8 cellular contexts compared by ENCODE assay signal in genomic region chr5:150487199-150488061, GRCh38. TPM values are rescaled to one million over a fixed set of nuclear protein-coding genes. Genes with fewer than 3 reads are reported as not detected.
DNase-seq lines count a peak whose midpoint lies in the region; ATAC-seq, FAIRE-seq and TF ChIP-seq lines count a peak whose summit lies in the region.

No MANE protein-coding gene starts in this region.

- H3K9me3 Mint-ChIP-seq in activated CD8-positive, alpha-beta T cell treated with anti-CD3 and anti-CD28 coated beads, Interleukin-2, amount 10 ng/mL, durations not matched to agents 7 days and 5 days (ENCODE audit: insufficient read depth) = no peaks in the 10 kb centered on the region

- H3K27me3 Mint-ChIP-seq in activated CD8-positive, alpha-beta T cell treated with anti-CD3 and anti-CD28 coated beads, Interleukin-2, amount 10 ng/mL, durations not matched to agents 7 days and 5 days (ENCODE audit: low read depth) = peaks cover 17% of the 10 kb centered on the region

- H3K4me1 Mint-ChIP-seq in activated CD8-positive, alpha-beta T cell treated with anti-CD3 and anti-CD28 coated beads, Interleukin-2, amount 10 ng/mL, durations not matched to agents 7 days and 5 days (ENCODE audit: low read depth) = peaks cover 3% of the 10 kb centered on the region

- H3K36me3 ChIP-seq in pancreas = no peaks in the 10 kb centered on the region

- peak overlapping the region; percentile 23 for H3K4me3 Mint-ChIP-seq in activated CD8-positive, alpha-beta T cell treated with anti-CD3 and anti-CD28 coated beads, Interleukin-2, amount 10 ng/mL, durations not matched to agents 7 days and 5 days

- H3K9me3 ChIP-seq in pancreas = no peaks in the 10 kb centered on the region

- peaks cover 15 to 49% (median 27%) of the 10 kb centered on the region in 3 donors for H3K4me1 ChIP-seq in pancreas

- peak overlapping the region; percentile 76 to 90 (median 85) for H3K27ac ChIP-seq in pancreas

- intact Hi-C loops in Right ventricle myocardium superior (cut with DNase I) = loop anchor here (2.0 kb wide), 1 partner anchor 35 kb away; no protein-coding TSS in a partner anchor
- intact Hi-C loops in pancreas (cut with DNase I) = loop anchor here in 1 of 3 donors (5.0 kb wide), 1 partner anchor 35 kb away; no protein-coding TSS in a partner anchor

- peak overlapping the region; percentile 83 to 97 (median 94) for H3K4me3 ChIP-seq in pancreas

- TF ChIP-seq CTCF in GM12872 (IDR thresholded peaks at IDR 0.05; ENCODE audit: insufficient read depth, low read depth, low read length) (peak; percentile 41; the same call in 1 of the 3 replicates), pancreas (IDR thresholded peaks at IDR 0.05) (no peak)

- H3K27me3 ChIP-seq in pancreas = no peaks in the 10 kb centered on the region

- peak; percentile 72 for DNase-seq in LHCN-M2 (ENCODE audit: low read depth)
- DNase-seq in activated CD8-positive, alpha-beta T cell treated with anti-CD3 and anti-CD28 coated beads, Interleukin-2, amount 10 ng/mL, durations not matched to agents 7 days and 5 days = no peak
- DNase-seq in Right ventricle myocardium superior = peak; percentile 59
- DNase-seq in pancreas = peak in 2 of 6 donors; percentile 40 to 60
- DNase-seq in NCI-H2196 (lab: John Stamatoyannopoulos, UW; ENCODE audit: unreplicated experiment) = no peak

- no peaks in the 10 kb centered on the region for H3K36me3 Mint-ChIP-seq in activated CD8-positive, alpha-beta T cell treated with anti-CD3 and anti-CD28 coated beads, Interleukin-2, amount 10 ng/mL, durations not matched to agents 7 days and 5 days (ENCODE audit: low read depth)

- CTCF ChIA-PET in activated CD8-positive, alpha-beta T cell treated with anti-CD3 and anti-CD28 coated beads, Interleukin-2, amount 10 ng/mL, durations not matched to agents 7 days and 5 days (lab: Charles Lee) = no interaction called here

- no peak for ATAC-seq in activated CD8-positive, alpha-beta T cell treated with anti-CD3 and anti-CD28 coated beads, Interleukin-2, amount 10 ng/mL, durations not matched to agents 7 days and 5 days
- ATAC-seq in Right ventricle myocardium superior (ENCODE audit: poor library complexity) (peak; percentile 48), pancreas (peak; percentile 27 to 67 (median 59)), GM21723 (IDR thresholded peaks at IDR 0.05; ENCODE audit: unreplicated experiment) (no peak), HG02623 (IDR thresholded peaks at IDR 0.05; ENCODE audit: unreplicated experiment) (no peak)

- FAIRE-seq in pancreas (lab: Jason Lieb, UNC) = no peak

- 18 to 21% methylated on average over 10 of the region's 10 CpGs for WGBS in pancreas, 2 donors

- POLR2A ChIA-PET in activated CD8-positive, alpha-beta T cell treated with anti-CD3 and anti-CD28 coated beads, Interleukin-2, amount 10 ng/mL, durations not matched to agents 7 days and 5 days (lab: Charles Lee) = no interaction called here

- no peak overlapping the region for H3K27ac Mint-ChIP-seq in activated CD8-positive, alpha-beta T cell treated with anti-CD3 and anti-CD28 coated beads, Interleukin-2, amount 10 ng/mL, durations not matched to agents 7 days and 5 days

RNA-seq across cellular contexts. Expression of gene NDST1, which starts 20.5 kb away (rescaled TPM):
- total RNA-seq in LHCN-M2 (2014; rRNA removed) (78.6 and 83.6 TPM in 2 replicates), Right ventricle myocardium superior (50.8 TPM), pancreas (10 to 100 TPM; 35.5 to 57.2 (median 41.0) TPM)
- 139 TPM for polyA plus RNA-seq in LHCN-M2 (2012)
- under 1 TPM; 0.63 TPM for total RNA-seq in activated CD8-positive, alpha-beta T cell treated with anti-CD3 and anti-CD28 coated beads, Interleukin-2, amount 10 ng/mL, durations not matched to agents 7 days and 5 days
- polyA plus RNA-seq in pancreas = 10 to 100 TPM in 1 of 2 donors, 1 to 10 TPM in 1; 9.9 to 20.2 TPM

RNA-seq across cellular contexts. Expression of gene RPS14, which starts 37.9 kb away (rescaled TPM):
- total RNA-seq in LHCN-M2 (2014; rRNA removed) (2,061 and 2,574 TPM in 2 replicates), Right ventricle myocardium superior (1,133 TPM), pancreas (1,000 to 10,000 TPM; 1,164 to 1,840 (median 1,380) TPM)
- polyA plus RNA-seq in LHCN-M2 (2012) = 3,886 TPM
- total RNA-seq in activated CD8-positive, alpha-beta T cell treated with anti-CD3 and anti-CD28 coated beads, Interleukin-2, amount 10 ng/mL, durations not matched to agents 7 days and 5 days = 1,000 to 10,000 TPM; 2,046 to 2,123 TPM
- 1,000 to 10,000 TPM; 2,004 to 2,138 TPM for polyA plus RNA-seq in pancreas

Comparison
In these comparisons a context has a peak if more than half of its experiments do, and no peak if none do; other contexts are left out.
1. DNase-seq: peak in LHCN-M2 (single experiment) and Right ventricle myocardium superior (single experiment); none in activated CD8-positive, alpha-beta T cell treated with anti-CD3 and anti-CD28 coated beads, Interleukin-2, amount 10 ng/mL, durations not matched to agents 7 days and 5 days (single experiment) and NCI-H2196 (single experiment).
2. ATAC-seq: peak in Right ventricle myocardium superior (single experiment) and pancreas (4 of 4); none in activated CD8-positive, alpha-beta T cell treated with anti-CD3 and anti-CD28 coated beads, Interleukin-2, amount 10 ng/mL, durations not matched to agents 7 days and 5 days (single experiment), GM21723 (single experiment) and HG02623 (single experiment).
3. RNA of gene NDST1, which starts 20.5 kb away (total RNA-seq): 78.6 to 83.6 TPM in LHCN-M2, 50.8 TPM in Right ventricle myocardium superior (single experiment) and 35.5 to 57.2 TPM in pancreas; 0.63 TPM in activated CD8-positive, alpha-beta T cell treated with anti-CD3 and anti-CD28 coated beads, Interleukin-2, amount 10 ng/mL, durations not matched to agents 7 days and 5 days; every median in the first group is over 10 times any median in the second.